Comparison of ENCODE assay signal across 8 cellular contexts in genomic region chr12:64222011-64222765, GRCh38. TPM values are rescaled to one million over a fixed set of nuclear protein-coding genes. Genes with fewer than 3 reads are reported as not detected.
DNase-seq lines count a peak whose midpoint lies in the region; ATAC-seq and TF ChIP-seq lines count a peak whose summit lies in the region.

TSS of gene KICS2 (minus strand) at chr12:64222296. CDS start at chr12:64222237, 59 bp downstream.

- H3K4me2 ChIP-seq in H9 (ENCODE audit: insufficient read depth, insufficient read length, low read length) (peak within 1 kb of the TSS; percentile 55), neural cell (ENCODE audit: low read length) (peak within 1 kb of the TSS; percentile 65)

- H3K9me3 ChIP-seq in H9 (ENCODE audit: control insufficient read depth, low read depth, low read length) (no peaks in the 10 kb centered on the region), neural cell (ENCODE audit: low read length) (no peaks in the 10 kb centered on the region)

- peak; percentile 55 for TF ChIP-seq RAD21 in neural cell (conservative IDR thresholded peaks at IDR 0.05)

- H3K36me3 Mint-ChIP-seq in H9 (ENCODE audit: insufficient read depth in 1 of 3, low read depth in 3 of 3): no peaks in the 10 kb centered on the region

- DNase-seq in G401 (ENCODE audit: low spot score) (peak; percentile 92), H9 (peak; percentile 97), M059J (ENCODE audit: low read depth) (peak; percentile 90), fibroblast of villous mesenchyme (ENCODE audit: low read depth) (peak; percentile 95)
- DNase-seq in activated effector memory CD4-positive, alpha-beta T cell treated with anti-CD3 and anti-CD28 coated beads, Interleukin-2, amount 50 U/mL, for 16 hours: peak; percentile 97
- DNase-seq in stimulated activated naive CD8-positive, alpha-beta T cell treated with anti-CD3 and anti-CD28 coated beads, Interleukin-15, amount 100 ng/mL, for 72 hours: peak; percentile 88 to 92

- no peak within 1 kb of the TSS for H4K8ac ChIP-seq in H9 (replicated peaks; ENCODE audit: insufficient read length, low read depth, low read length)

- TF ChIP-seq CTCF in H9 (conservative IDR thresholded peaks at IDR 0.05) (no peak), fibroblast of villous mesenchyme (IDR thresholded peaks at IDR 0.05; ENCODE audit: insufficient read depth, low read depth, low read length) (no peak), neural cell (IDR thresholded peaks at IDR 0.05; ENCODE audit: poor library complexity, severe bottlenecking) (peak; percentile 33)

- WGBS in H9 (ENCODE audit: extremely low coverage, insufficient read length, low lambda C conversion rate): no CpG with 5 or more reads among the region's 56 CpGs

- no peak within 1 kb of the TSS for H2BK120ac ChIP-seq in H9 (ENCODE audit: low read depth, low read length, poor library complexity, severe bottlenecking)

- no peak within 1 kb of the TSS for H2BK20ac ChIP-seq in H9 (ENCODE audit: low read depth, low read length, poor library complexity, severe bottlenecking)

- H2BK12ac ChIP-seq in H9 (ENCODE audit: insufficient read length, low read depth, low read length): no peak within 1 kb of the TSS

- H3K23me2 ChIP-seq in H9 (ENCODE audit: insufficient read length, low read depth, low read length, poor library complexity, severe bottlenecking): no peaks in the 10 kb centered on the region

- peak; percentile 94 for TF ChIP-seq POLR2A in Raji (IDR thresholded peaks at IDR 0.05; ENCODE audit: insufficient read depth, low read depth, low read length)

- H3K4ac ChIP-seq in H9 (ENCODE audit: low read depth, low read length): no peak within 1 kb of the TSS; the same call in 1 of the 2 replicates

- in situ Hi-C loops in G401 (cut with HindIII; ENCODE audit: low sequenced_read_pairs): no loop called here

- no peaks in the 10 kb centered on the region for H3F3A ChIP-seq in neural cell (ENCODE audit: insufficient read depth, low read length, poor library complexity, severe bottlenecking)

- H3K4me3 Mint-ChIP-seq in H9: peak within 1 kb of the TSS; percentile 90 to 94
- H3K4me3 Mint-ChIP-seq in stimulated activated naive CD8-positive, alpha-beta T cell treated with anti-CD3 and anti-CD28 coated beads, Interleukin-15, amount 100 ng/mL, for 72 hours: peak within 1 kb of the TSS; percentile 93 to 94

- H3K14ac ChIP-seq in H9 (ENCODE audit: insufficient read depth, low read length): peak within 1 kb of the TSS; percentile 88

- H3T11ph ChIP-seq in H9 (ENCODE audit: low read length): no peak within 1 kb of the TSS

- no peak within 1 kb of the TSS for H3K27ac ChIP-seq in H9 (ENCODE audit: insufficient read length, low read depth, low read length)
- peak within 1 kb of the TSS; percentile 80 for H3K27ac ChIP-seq in neural cell (ENCODE audit: low read length)

- H3K27me3 ChIP-seq in H9 (ENCODE audit: insufficient read depth, low read length) (no peaks in the 10 kb centered on the region), neural cell (ENCODE audit: insufficient read depth, low read depth, low read length) (no peaks in the 10 kb centered on the region)

- H3K18ac ChIP-seq in H9 (ENCODE audit: insufficient read length, low read depth, low read length): peak within 1 kb of the TSS; percentile 88

- no peak within 1 kb of the TSS for H3K56ac ChIP-seq in H9 (ENCODE audit: insufficient read length, low read depth, low read length)

- no peak within 1 kb of the TSS for H2AK5ac ChIP-seq in H9 (ENCODE audit: insufficient read length, low read length)

- H3K27ac Mint-ChIP-seq in H9: peak within 1 kb of the TSS; percentile 88 to 99 (median 89)
- peak within 1 kb of the TSS; percentile 98 to 100 for H3K27ac Mint-ChIP-seq in stimulated activated naive CD8-positive, alpha-beta T cell treated with anti-CD3 and anti-CD28 coated beads, Interleukin-15, amount 100 ng/mL, for 72 hours

- H3K36me3 ChIP-seq in neural cell (ENCODE audit: insufficient read depth, low read length): no peaks in the 10 kb centered on the region

- no peak within 1 kb of the TSS for H2BK5ac ChIP-seq in H9 (ENCODE audit: insufficient read length, low read length)

- H2BK15ac ChIP-seq in H9 (ENCODE audit: low read depth, low read length): no peak within 1 kb of the TSS

- peak within 1 kb of the TSS; percentile 13 for H4K5ac ChIP-seq in H9 (ENCODE audit: insufficient read length, low read depth, low read length)

- no peaks in the 10 kb centered on the region for H3K9me2 ChIP-seq in neural cell (ENCODE audit: insufficient read depth, low read length)

- peak; percentile 72 for TF ChIP-seq EP300 in neural cell (conservative IDR thresholded peaks at IDR 0.05; ENCODE audit: poor library complexity, severe bottlenecking)

- peaks cover 28 to 31% of the 10 kb centered on the region in 2 experiments for H3K4me1 Mint-ChIP-seq in H9
- H3K4me1 Mint-ChIP-seq in stimulated activated naive CD8-positive, alpha-beta T cell treated with anti-CD3 and anti-CD28 coated beads, Interleukin-15, amount 100 ng/mL, for 72 hours: peaks cover 32% of the 10 kb centered on the region

- peaks cover 2% of the 10 kb centered on the region; the same call in 1 of the 2 replicates for H3K27me3 Mint-ChIP-seq in H9 (ENCODE audit: low read depth)
- peaks cover 19% of the 10 kb centered on the region for H3K27me3 Mint-ChIP-seq in stimulated activated naive CD8-positive, alpha-beta T cell treated with anti-CD3 and anti-CD28 coated beads, Interleukin-15, amount 100 ng/mL, for 72 hours

- H2AFZ ChIP-seq in H9 (ENCODE audit: low read length) (no peak within 1 kb of the TSS), neural cell (ENCODE audit: low read depth, low read length) (peak within 1 kb of the TSS; percentile 63)

- peaks cover 3% of the 10 kb centered on the region for H3K4me1 ChIP-seq in H9 (ENCODE audit: insufficient read depth, low read length)

- no peak within 1 kb of the TSS for H3K23ac ChIP-seq in H9 (ENCODE audit: insufficient read length, low read depth, low read length)

- H4K91ac ChIP-seq in H9 (ENCODE audit: insufficient read length, low read depth, low read length): no peak within 1 kb of the TSS

- peak; percentile 97 for ATAC-seq in stimulated activated naive CD8-positive, alpha-beta T cell treated with anti-CD3 and anti-CD28 coated beads, Interleukin-15, amount 100 ng/mL, for 72 hours

- H3K79me1 ChIP-seq in H9 (ENCODE audit: insufficient read depth, low read depth, low read length, poor library complexity, severe bottlenecking): no peaks in the 10 kb centered on the region

- no peaks in the 10 kb centered on the region for H3K9me3 Mint-ChIP-seq in H9
- no peaks in the 10 kb centered on the region for H3K9me3 Mint-ChIP-seq in stimulated activated naive CD8-positive, alpha-beta T cell treated with anti-CD3 and anti-CD28 coated beads, Interleukin-15, amount 100 ng/mL, for 72 hours

- H3K9ac ChIP-seq in H9 (ENCODE audit: extremely low read depth, insufficient read length, low read length): peak within 1 kb of the TSS; percentile 80
- H3K9ac ChIP-seq in neural cell (ENCODE audit: low read length): peak within 1 kb of the TSS; percentile 80

- H4K20me1 ChIP-seq in H9 (ENCODE audit: control insufficient read depth, insufficient read depth, insufficient read length): no peaks in the 10 kb centered on the region
- H4K20me1 ChIP-seq in neural cell (ENCODE audit: insufficient read depth): no peaks in the 10 kb centered on the region

- H3K4me3 ChIP-seq in fibroblast of villous mesenchyme (ENCODE audit: low read depth, low read length) (peak within 1 kb of the TSS; percentile 85), neural cell (ENCODE audit: low read length) (peak within 1 kb of the TSS; percentile 74)

- H3K79me2 ChIP-seq in H9 (ENCODE audit: insufficient read depth, low read length) (no peaks in the 10 kb centered on the region), neural cell (replicated peaks; ENCODE audit: insufficient read depth, low read length) (no peaks in the 10 kb centered on the region)

TF ChIP-seq in neural cell, 6 proteins besides CTCF, POLR2A, EP300 and RAD21:
- TF ChIP-seq SMC3 (conservative IDR thresholded peaks at IDR 0.05; ENCODE audit: poor library complexity) (peak; percentile 60), POLR2AphosphoS5 (IDR thresholded peaks at IDR 0.05) (peak; percentile 80), REST (IDR thresholded peaks at IDR 0.05; ENCODE audit: borderline replicate concordance) (peak; percentile 31), MXI1 (conservative IDR thresholded peaks at IDR 0.05; ENCODE audit: poor library complexity, severe bottlenecking) (peak; percentile 100), TAF1 (IDR thresholded peaks at IDR 0.05; ENCODE audit: low read depth) (no peak)

RNA-seq across cellular contexts. Expression of gene KICS2, which starts in this region (rescaled TPM):
- 1.9 and 9.6 TPM in 2 replicates for total RNA-seq in G401 (2014; rRNA removed; shearing (Covaris generic))
- total RNA-seq in H9 (2021): 7.3 TPM in 2 replicates
- total RNA-seq in M059J (2014; rRNA removed; shearing (Covaris generic)): 4.3 and 4.8 TPM in 2 replicates
- 8.2 and 9.0 TPM in 2 replicates for total RNA-seq in fibroblast of villous mesenchyme
- 0.50 and 0.83 TPM in 2 replicates for polyA plus RNA-seq in neural cell
- 5.4 and 6.7 TPM in 2 replicates for polyA minus RNA-seq in neural cell
